In the genomic region with DNA sequence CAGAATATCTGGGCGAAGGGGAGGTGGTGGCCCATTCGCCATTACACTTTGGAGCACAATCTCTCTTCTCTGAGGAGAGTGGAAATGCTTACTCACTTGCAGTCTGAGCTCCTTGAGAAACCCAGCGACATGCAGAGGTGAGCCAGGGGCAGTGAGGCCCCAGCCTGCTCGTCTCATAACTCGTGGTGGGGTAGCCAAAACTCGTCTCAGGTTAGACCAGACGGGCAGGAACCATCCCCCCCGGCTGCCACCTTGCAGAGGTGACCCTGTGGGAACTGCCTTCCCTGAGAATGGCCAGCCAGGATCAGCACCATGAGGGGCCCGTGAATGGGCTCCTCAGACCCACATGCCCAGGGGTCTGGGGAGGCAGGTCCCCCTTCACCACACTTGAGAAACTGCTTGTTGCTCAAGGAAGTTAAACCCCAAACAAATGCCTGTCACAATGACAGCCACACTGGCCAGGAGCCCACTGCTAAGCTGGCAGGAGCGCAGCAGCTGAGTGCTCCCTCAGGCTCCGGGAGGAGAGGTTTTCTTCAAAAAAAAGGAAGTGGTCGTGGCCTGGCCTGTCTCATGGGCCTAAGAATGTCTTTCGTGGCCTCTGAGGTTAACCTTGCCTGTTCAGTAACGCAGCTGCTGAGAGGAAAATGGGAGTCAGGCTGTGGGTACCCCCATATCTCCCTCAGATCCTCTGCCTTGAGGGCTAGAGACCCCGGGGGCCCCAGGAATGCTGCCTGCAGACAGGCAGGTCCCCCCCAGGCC, we compare ENCODE assay signal across 7 cellular contexts. TPM values are rescaled to one million over a fixed set of nuclear protein-coding genes. Genes with fewer than 3 reads are reported as not detected.
A peak's percentile ranks its signal among the peaks of the same experiment; 100 is the strongest.
DNase-seq lines count a peak whose midpoint lies in the region; ATAC-seq and TF ChIP-seq lines count a peak whose summit lies in the region.

No MANE protein-coding gene starts in this region.

- H3K27me3 Mint-ChIP-seq in osteocyte (ENCODE audit: unreplicated experiment), result no peaks in the 10 kb centered on the region
- H3K27me3 Mint-ChIP-seq in effector memory CD8-positive, alpha-beta T cell, result peaks cover 0 to 11% of the 10 kb centered on the region in 2 donors

- peak in 1 of 2 donors; percentile 18 for TF ChIP-seq EP300 in tibial nerve (IDR thresholded peaks at IDR 0.05)

- ATAC-seq in GM21390 (IDR thresholded peaks at IDR 0.05; ENCODE audit: unreplicated experiment) (peak; percentile 53), GM19397 (IDR thresholded peaks at IDR 0.05; ENCODE audit: unreplicated experiment) (no peak)
- ATAC-seq in effector memory CD8-positive, alpha-beta T cell (replicated peaks), result no peak

- H3K9me3 ChIP-seq in esophagus (ENCODE audit: control insufficient read depth in 2 of 2, insufficient read depth in 1 of 2, low read depth in 1 of 2, low read length in 1 of 2) (no peaks in the 10 kb centered on the region), tibial nerve (no peaks in the 10 kb centered on the region)

- no peaks in the 10 kb centered on the region for H3K9me3 Mint-ChIP-seq in osteocyte (ENCODE audit: unreplicated experiment)
- no peaks in the 10 kb centered on the region for H3K9me3 Mint-ChIP-seq in effector memory CD8-positive, alpha-beta T cell

- peaks cover 8% of the 10 kb centered on the region for H3K36me3 Mint-ChIP-seq in osteocyte (ENCODE audit: unreplicated experiment)
- peaks cover 4% of the 10 kb centered on the region for H3K36me3 Mint-ChIP-seq in effector memory CD8-positive, alpha-beta T cell (ENCODE audit: insufficient read depth)

- H3K4me3 Mint-ChIP-seq in osteocyte (ENCODE audit: unreplicated experiment), result no peak overlapping the region
- no peak overlapping the region for H3K4me3 Mint-ChIP-seq in effector memory CD8-positive, alpha-beta T cell

- TF ChIP-seq CTCF in osteocyte (IDR thresholded peaks at IDR 0.05), result no peak
- TF ChIP-seq CTCF in tibial nerve (IDR thresholded peaks at IDR 0.05), result no peak

- 34 to 42% methylated on average over 15 of the region's 15 CpGs for WGBS in esophagus, 2 donors
- WGBS in tibial nerve, 2 donors, result 66 to 74% methylated on average over 14 to 15 of the region's 15 CpGs

- peak; percentile 36 for DNase-seq in NCI-H226
- DNase-seq in osteocyte (ENCODE audit: extremely low spot score, unreplicated experiment), result no peak
- DNase-seq in effector memory CD8-positive, alpha-beta T cell, result no peak
- DNase-seq in tibial nerve (ENCODE audit: low spot score in 2 of 2), result no peak

- H3K27me3 ChIP-seq in esophagus (ENCODE audit: control insufficient read depth in 1 of 2, insufficient read depth in 2 of 2, low read length in 2 of 2) (no peaks in the 10 kb centered on the region), tibial nerve (no peaks in the 10 kb centered on the region)

- H3K36me3 ChIP-seq in esophagus (ENCODE audit: control insufficient read depth in 2 of 2, insufficient read depth in 2 of 2, low read length in 1 of 2) (no peaks in the 10 kb centered on the region), tibial nerve (peaks cover 0 to 56% (median 0%) of the 10 kb centered on the region in 3 donors)

- H3K4me1 ChIP-seq in esophagus (ENCODE audit: control insufficient read depth in 2 of 2, insufficient read depth in 2 of 2, low read length in 1 of 2), result peaks cover 3 to 26% of the 10 kb centered on the region in 2 donors
- peaks cover 0 to 5% (median 2%) of the 10 kb centered on the region in 4 donors for H3K4me1 ChIP-seq in tibial nerve

- peak overlapping the region; percentile 75 for H3K27ac Mint-ChIP-seq in osteocyte (ENCODE audit: unreplicated experiment)
- no peak overlapping the region for H3K27ac Mint-ChIP-seq in effector memory CD8-positive, alpha-beta T cell

- peaks cover 22% of the 10 kb centered on the region for H3K4me1 Mint-ChIP-seq in osteocyte (ENCODE audit: unreplicated experiment)
- peaks cover 0 to 5% of the 10 kb centered on the region in 2 donors for H3K4me1 Mint-ChIP-seq in effector memory CD8-positive, alpha-beta T cell (ENCODE audit: low read depth in 2 of 2)

- H3K27ac ChIP-seq in esophagus (ENCODE audit: low read depth in 2 of 2, low read length in 1 of 2), result peak overlapping the region; percentile 87 to 88
- H3K27ac ChIP-seq in tibial nerve, result no peak overlapping the region

- TF ChIP-seq POLR2A in tibial nerve (IDR thresholded peaks at IDR 0.05), result no peak

- H3K4me3 ChIP-seq in esophagus (ENCODE audit: low read depth in 1 of 2, low read length in 2 of 2) (no peak overlapping the region), tibial nerve (no peak overlapping the region)

RNA-seq across cellular contexts. Expression of a gene that starts 9.2 kb away (rescaled TPM):
- 100 to 1,000 TPM in 1 of 2 donors, 10 to 100 TPM in 1; 83.9 to 148 TPM for polyA plus RNA-seq in esophagus
- total RNA-seq in osteocyte, result 68.4 and 69.1 TPM in 2 replicates
- 100 to 1,000 TPM in 2 of 4 donors, 10 to 100 TPM in 2; 70.2 to 120 (median 95.3) TPM for total RNA-seq in tibial nerve

Comparison
In these comparisons a context has a peak if more than half of its experiments do, and no peak if none do; other contexts are left out.
1. H3K27ac ChIP-seq: peak in esophagus (2 of 2); none in tibial nerve (0 of 4).